ENCODE assay signal across 2 cellular contexts in genomic region chr17:79023180-79023705, GRCh38.
TF ChIP-seq lines count a peak whose summit lies in the region.

No MANE protein-coding gene starts in this region.

TF ChIP-seq in liver, 16 proteins besides CTCF, POLR2A, EP300 and RAD21:
- TF ChIP-seq JUND (IDR thresholded peaks at IDR 0.05): no peak
- no peak for TF ChIP-seq SP1 (IDR thresholded peaks at IDR 0.05)
- no peak for TF ChIP-seq NR2F2 (IDR thresholded peaks at IDR 0.05)
- no peak for TF ChIP-seq HNF4A (conservative IDR thresholded peaks at IDR 0.05)
- no peak for TF ChIP-seq REST (IDR thresholded peaks at IDR 0.05)
- TF ChIP-seq YY1 (IDR thresholded peaks at IDR 0.05): no peak
- TF ChIP-seq RXRA (IDR thresholded peaks at IDR 0.05): no peak
- no peak for TF ChIP-seq ATF3 (IDR thresholded peaks at IDR 0.05)
- no peak for TF ChIP-seq FOXA2 (IDR thresholded peaks at IDR 0.05)
TF ChIP-seq in liver: peak in this region for 0.

TF ChIP-seq in HepG2, 621 proteins besides CTCF, POLR2A, EP300 and RAD21:
- TF ChIP-seq ZNF510 (CRISPR knock-in tag; IDR thresholded peaks at IDR 0.05; ENCODE audit: low read depth) (no peak), ZNF256 (CRISPR knock-in tag; conservative IDR thresholded peaks at IDR 0.05) (no peak), ZNF512B (CRISPR knock-in tag; IDR thresholded peaks at IDR 0.05; ENCODE audit: borderline replicate concordance) (no peak), ZXDC (CRISPR knock-in tag; IDR thresholded peaks at IDR 0.05) (no peak), ZBTB38 (CRISPR knock-in tag; IDR thresholded peaks at IDR 0.05) (no peak), CBFB (CRISPR knock-in tag; IDR thresholded peaks at IDR 0.05) (no peak), PLSCR1 (CRISPR knock-in tag; IDR thresholded peaks at IDR 0.05; ENCODE audit: borderline replicate concordance) (no peak), GLMP (CRISPR knock-in tag; IDR thresholded peaks at IDR 0.05; ENCODE audit: borderline replicate concordance) (no peak), ZNF460 (CRISPR knock-in tag; IDR thresholded peaks at IDR 0.05; ENCODE audit: borderline replicate concordance) (no peak), ZNF747 (CRISPR knock-in tag; IDR thresholded peaks at IDR 0.05; ENCODE audit: borderline replicate concordance) (no peak), KLF15 (CRISPR knock-in tag; IDR thresholded peaks at IDR 0.05; ENCODE audit: borderline replicate concordance) (no peak), PBX3 (CRISPR knock-in tag; IDR thresholded peaks at IDR 0.05; ENCODE audit: borderline replicate concordance) (no peak), HNRNPL (IDR thresholded peaks at IDR 0.05; ENCODE audit: low read depth, low read length) (no peak), CAMTA2 (CRISPR knock-in tag; IDR thresholded peaks at IDR 0.05; ENCODE audit: borderline replicate concordance) (no peak), KDM2A (CRISPR knock-in tag; IDR thresholded peaks at IDR 0.05; ENCODE audit: borderline replicate concordance, low read depth) (no peak)
